In genomic region chr11:36577373-36577772, GRCh38 we compare ENCODE assay signal across 19 cellular contexts. TPM values are rescaled to one million over a fixed set of nuclear protein-coding genes. Genes with fewer than 3 reads are reported as not detected.
DNase-seq lines count a peak whose midpoint lies in the region; ATAC-seq and TF ChIP-seq lines count a peak whose summit lies in the region.
"Had no signal": no experiment of that assay in that cellular context is flagged by ENCODE, and none has a peak within 500 bp of the region (broad histone marks: within the 10 kb centered on the region; RNA-seq: fewer than 3 reads in every experiment).

No MANE protein-coding gene starts in this region.

- DNase-seq in ascending aorta (ENCODE audit: low spot score in 2 of 2): no peak
- peak; percentile 30 for DNase-seq in superior temporal gyrus (ENCODE audit: extremely low spot score)
- DNase-seq in DMS 273 (lab: John Stamatoyannopoulos, UW; ENCODE audit: unreplicated experiment): no peak
- DNase-seq in activated CD4-positive, alpha-beta memory T cell treated with anti-CD3 and anti-CD28 coated beads for 36 hours: no peak
- DNase-seq in thyroid gland: no peak
- DNase-seq: C1 segment of cervical spinal cord, DMS 273 treated with DMSO at 0.1 percent for 48 hours, NCI-H1048, NCI-H1436 treated with DMSO at 0.1 percent for 48 hours, NCI-H2081 treated with DMSO at 0.1 percent for 48 hours, NCI-H524, Peyer's patch had no signal

- H3K27ac ChIP-seq in BLaER1 treated with 17β-estradiol and CSF1 and Interleukin-3, amounts not matched to agents 10 nM and 100 nM: peak overlapping the region in 8 of 11 experiments; percentile 14 to 85 (median 70); a peak in 14 of 22 replicates
- H3K27ac ChIP-seq in ascending aorta (peak overlapping the region; percentile 8 to 51), muscle layer of duodenum (ENCODE audit: low read length) (peak overlapping the region; percentile 32), thyroid gland (no peak overlapping the region)
- H3K27ac ChIP-seq: Peyer's patch had no signal

- H3K36me3 Mint-ChIP-seq in activated CD4-positive, alpha-beta memory T cell treated with anti-CD3 and anti-CD28 coated beads for 36 hours: peaks cover 10% of the 10 kb centered on the region

- no peak for ATAC-seq in GM19328 (IDR thresholded peaks at IDR 0.05; ENCODE audit: unreplicated experiment)
- ATAC-seq: Right ventricle myocardium inferior had no signal

- H3K27me3 Mint-ChIP-seq in activated CD4-positive, alpha-beta memory T cell treated with anti-CD3 and anti-CD28 coated beads for 36 hours: peaks cover 15% of the 10 kb centered on the region

- peaks cover 0 to 98% (median 34%) of the 10 kb centered on the region in 11 experiments; a peak in 16 of 22 replicates for H3K36me3 ChIP-seq in BLaER1 treated with 17β-estradiol and CSF1 and Interleukin-3, amounts not matched to agents 10 nM and 100 nM
- H3K36me3 ChIP-seq in ascending aorta (no peaks in the 10 kb centered on the region), muscle layer of duodenum (ENCODE audit: control insufficient read depth in 1 of 2, insufficient read depth in 2 of 2, low read length in 2 of 2) (peaks cover 0 to 7% of the 10 kb centered on the region in 2 donors), thyroid gland (no peaks in the 10 kb centered on the region)
- H3K36me3 ChIP-seq: Peyer's patch had no signal

- no peak for TF ChIP-seq POLR2A in thyroid gland (IDR thresholded peaks at IDR 0.05)

- CTCF ChIA-PET in activated CD4-positive, alpha-beta memory T cell treated with anti-CD3 and anti-CD28 coated beads for 36 hours (lab: Charles Lee): interaction anchor here (1.9 to 5.6 kb wide), 2 partner anchors 13 to 169 kb away, joined by 6 to 41 read pairs; no protein-coding TSS in a partner anchor

- H4K20me1 ChIP-seq in BLaER1 treated with 17β-estradiol and CSF1 and Interleukin-3, amounts not matched to agents 10 nM and 100 nM: peaks cover 0 to 53% (median 0%) of the 10 kb centered on the region in 11 experiments; a peak in 4 of 22 replicates

- H3K9ac ChIP-seq in BLaER1 treated with 17β-estradiol and CSF1 and Interleukin-3, amounts not matched to agents 10 nM and 100 nM: peak overlapping the region in 8 of 11 experiments; percentile 31 to 83 (median 76); a peak in 16 of 22 replicates

- H3K9me3 ChIP-seq in BLaER1 treated with 17β-estradiol and CSF1 and Interleukin-3, amounts not matched to agents 10 nM and 100 nM (replicated peaks in 1 of 11): peaks cover 19 to 35% (median 24%) of the 10 kb centered on the region in 11 experiments
- no peaks in the 10 kb centered on the region for H3K9me3 ChIP-seq in ascending aorta
- no peaks in the 10 kb centered on the region for H3K9me3 ChIP-seq in muscle layer of duodenum (ENCODE audit: control insufficient read depth in 1 of 2, low read length in 2 of 2)
- no peaks in the 10 kb centered on the region for H3K9me3 ChIP-seq in thyroid gland
- H3K9me3 ChIP-seq: Peyer's patch had no signal

- peaks cover 8% of the 10 kb centered on the region for H3K9me3 Mint-ChIP-seq in activated CD4-positive, alpha-beta memory T cell treated with anti-CD3 and anti-CD28 coated beads for 36 hours

- WGBS in thyroid gland, 2 donors: 79 to 91% methylated on average over 2 of the region's 2 CpGs

- no peak overlapping the region for H3K27ac Mint-ChIP-seq in activated CD4-positive, alpha-beta memory T cell treated with anti-CD3 and anti-CD28 coated beads for 36 hours

- no peaks in the 10 kb centered on the region for H3K4me1 Mint-ChIP-seq in activated CD4-positive, alpha-beta memory T cell treated with anti-CD3 and anti-CD28 coated beads for 36 hours (ENCODE audit: low read depth)

- H3K4me1 ChIP-seq in BLaER1 treated with 17β-estradiol and CSF1 and Interleukin-3, amounts not matched to agents 10 nM and 100 nM: peaks cover 18 to 68% (median 60%) of the 10 kb centered on the region in 10 experiments; a peak in 19 of 20 replicates
- H3K4me1 ChIP-seq in ascending aorta (no peaks in the 10 kb centered on the region), muscle layer of duodenum (ENCODE audit: control insufficient read depth in 1 of 2, insufficient read depth in 2 of 2, low read length in 2 of 2) (peaks cover 0 to 11% of the 10 kb centered on the region in 2 donors), thyroid gland (peaks cover 0 to 6% of the 10 kb centered on the region in 2 donors)
- H3K4me1 ChIP-seq: Peyer's patch had no signal

- H3K4me3 ChIP-seq in BLaER1 treated with 17β-estradiol and CSF1 and Interleukin-3, amounts not matched to agents 10 nM and 100 nM: peak overlapping the region in 7 of 10 experiments; percentile 52 to 74 (median 66); a peak in 13 of 20 replicates
- H3K4me3 ChIP-seq in ascending aorta (no peak overlapping the region), muscle layer of duodenum (ENCODE audit: low read depth in 1 of 2, low read length in 2 of 2) (no peak overlapping the region), thyroid gland (replicated peaks in 1 of 3) (no peak overlapping the region)
- H3K4me3 ChIP-seq: Peyer's patch had no signal

- no peak overlapping the region for H3K4me3 Mint-ChIP-seq in activated CD4-positive, alpha-beta memory T cell treated with anti-CD3 and anti-CD28 coated beads for 36 hours

- POLR2A ChIA-PET in activated CD4-positive, alpha-beta memory T cell treated with anti-CD3 and anti-CD28 coated beads for 36 hours (lab: Charles Lee): no interaction called here

- intact Hi-C loops in ascending aorta (cut with DNase I): no loop called here
- intact Hi-C loops in activated CD4-positive, alpha-beta memory T cell treated with anti-CD3 and anti-CD28 coated beads for 36 hours (cut with micrococcal nuclease): no loop called here
- intact Hi-C loops in thyroid gland (cut with DNase I): no loop called here

- H3K27me3 ChIP-seq in BLaER1 treated with 17β-estradiol and CSF1 and Interleukin-3, amounts not matched to agents 10 nM and 100 nM: no peaks in the 10 kb centered on the region
- H3K27me3 ChIP-seq in ascending aorta (no peaks in the 10 kb centered on the region), muscle layer of duodenum (ENCODE audit: low read depth, low read length) (no peaks in the 10 kb centered on the region), thyroid gland (no peaks in the 10 kb centered on the region)
- H3K27me3 ChIP-seq: Peyer's patch had no signal

- peak overlapping the region; percentile 36 to 98 (median 93); a peak in 21 of 22 replicates for H3K4me2 ChIP-seq in BLaER1 treated with 17β-estradiol and CSF1 and Interleukin-3, amounts not matched to agents 10 nM and 100 nM

- TF ChIP-seq CTCF in ascending aorta (IDR thresholded peaks at IDR 0.05) (no peak), thyroid gland (IDR thresholded peaks at IDR 0.05) (no peak)

RNA-seq across cellular contexts. Expression of gene RAG1, which starts 9.6 kb away (rescaled TPM):
- total RNA-seq in ascending aorta: under 0.01 TPM
- under 1 TPM; 0.29 to 0.41 TPM for total RNA-seq in activated CD4-positive, alpha-beta memory T cell treated with anti-CD3 and anti-CD28 coated beads for 36 hours
- 1 to 10 TPM; 1.5 to 4.8 (median 4.2) TPM for total RNA-seq in thyroid gland

RNA-seq across cellular contexts. Expression of gene IFTAP, which starts 16.9 kb away (rescaled TPM):
- total RNA-seq in ascending aorta (7.1 TPM), thyroid gland (100 to 1,000 TPM in 2 of 4 donors, 10 to 100 TPM in 2; 48.1 to 139 (median 99.0) TPM)
- total RNA-seq in activated CD4-positive, alpha-beta memory T cell treated with anti-CD3 and anti-CD28 coated beads for 36 hours: 1 to 10 TPM; 2.7 to 3.0 TPM

RNA-seq across cellular contexts. Expression of gene RAG2, which starts 20.7 kb away (rescaled TPM):
- total RNA-seq in ascending aorta (not detected), thyroid gland (10 to 100 TPM in 1 of 4 donors, 1 to 10 TPM in 1, under 1 TPM in 2; 0.20 to 25.7 (median 2.6) TPM)
- total RNA-seq in activated CD4-positive, alpha-beta memory T cell treated with anti-CD3 and anti-CD28 coated beads for 36 hours: not detected
- total RNA-seq: Daoy, HT-29, MCF 10A, Peyer's patch, Right ventricle myocardium inferior had no signal

Comparison
In these comparisons a context has a peak if more than half of its experiments do, and no peak if none do; other contexts are left out.
1. H3K27ac ChIP-seq: peak in BLaER1 treated with 17β-estradiol and CSF1 and Interleukin-3, amounts not matched to agents 10 nM and 100 nM (8 of 11), ascending aorta (2 of 2) and muscle layer of duodenum (single experiment); none in thyroid gland (0 of 3).
2. H3K4me3 ChIP-seq: peak in BLaER1 treated with 17β-estradiol and CSF1 and Interleukin-3, amounts not matched to agents 10 nM and 100 nM (7 of 10); none in ascending aorta (0 of 2), muscle layer of duodenum (0 of 2) and thyroid gland (0 of 3).